ENCODE assay signal across 12 cellular contexts in genomic region chrX:72142094-72142843, GRCh38. TPM values are rescaled to one million over a fixed set of nuclear protein-coding genes. Genes with fewer than 3 reads are reported as not detected.
DNase-seq lines count a peak whose midpoint lies in the region; ATAC-seq and TF ChIP-seq lines count a peak whose summit lies in the region.
"Had no signal": no experiment of that assay in that cellular context is flagged by ENCODE, and none has a peak within 500 bp of the region (broad histone marks: within the 10 kb centered on the region; RNA-seq: fewer than 3 reads in every experiment).

No MANE protein-coding gene starts in this region.

- H3K36me3 ChIP-seq in esophagus muscularis mucosa = peaks cover 0 to 54% (median 22%) of the 10 kb centered on the region in 4 donors

- TF ChIP-seq CTCF in foreskin fibroblast (IDR thresholded peaks at IDR 0.05; ENCODE audit: low read depth, low read length) (no peak), esophagus muscularis mucosa (IDR thresholded peaks at IDR 0.05) (no peak)

- intact Hi-C loops in dendritic cell treated with granulocyte-macrophage colony-stimulating factor and Interleukin-4, amounts not matched to agents 40 ng/mL and 50 ng/mL, for 4 days (cut with micrococcal nuclease) = no loop called here
- intact Hi-C loops in esophagus muscularis mucosa (cut with DNase I) = no loop called here

- H3K4me3 Mint-ChIP-seq in dendritic cell treated with granulocyte-macrophage colony-stimulating factor and Interleukin-4, amounts not matched to agents 40 ng/mL and 50 ng/mL, for 4 days = no peak overlapping the region

- no peak for TF ChIP-seq EP300 in esophagus muscularis mucosa (IDR thresholded peaks at IDR 0.05)

- no peak overlapping the region for H3K4me3 ChIP-seq in foreskin fibroblast (ENCODE audit: low read depth in 1 of 2, low read length in 2 of 2)
- H3K4me3 ChIP-seq in esophagus muscularis mucosa = no peak overlapping the region

- WGBS in esophagus muscularis mucosa = 46% methylated on average over 8 of the region's 8 CpGs

- H3K27me3 Mint-ChIP-seq in dendritic cell treated with granulocyte-macrophage colony-stimulating factor and Interleukin-4, amounts not matched to agents 40 ng/mL and 50 ng/mL, for 4 days = no peaks in the 10 kb centered on the region

- no peak for TF ChIP-seq POLR2A in esophagus muscularis mucosa (IDR thresholded peaks at IDR 0.05; ENCODE audit: low read depth)

- DNase-seq in COLO668 (lab: John Stamatoyannopoulos, UW; ENCODE audit: unreplicated experiment) (peak; percentile 79), NCI-H1092 (lab: John Stamatoyannopoulos, UW) (peak; percentile 95), NCI-H446 treated with DMSO at 0.1 percent for 48 hours (lab: John Stamatoyannopoulos, UW) (peak; percentile 73), foreskin fibroblast (no peak), esophagus muscularis mucosa (ENCODE audit: extremely low spot score) (no peak), AG08395 (ENCODE audit: low spot score) (no peak)
- DNase-seq: activated CD4-positive, alpha-beta T cell treated with anti-CD3 and anti-CD28 coated beads for 4 hours; effector memory CD4-positive, alpha-beta T cell had no signal

- peaks cover 38% of the 10 kb centered on the region for H3K4me1 Mint-ChIP-seq in dendritic cell treated with granulocyte-macrophage colony-stimulating factor and Interleukin-4, amounts not matched to agents 40 ng/mL and 50 ng/mL, for 4 days (ENCODE audit: low read depth)

- no peaks in the 10 kb centered on the region for H3K9me3 Mint-ChIP-seq in dendritic cell treated with granulocyte-macrophage colony-stimulating factor and Interleukin-4, amounts not matched to agents 40 ng/mL and 50 ng/mL, for 4 days
- H3K9me3 Mint-ChIP-seq: activated naive CD4-positive, alpha-beta T cell treated with anti-CD3 and anti-CD28 coated beads, Interleukin-2, amount 50 U/mL, for 72 hours had no signal

- no peak for ATAC-seq in GM18861 (IDR thresholded peaks at IDR 0.05; ENCODE audit: unreplicated experiment)

- H3K27ac Mint-ChIP-seq in dendritic cell treated with granulocyte-macrophage colony-stimulating factor and Interleukin-4, amounts not matched to agents 40 ng/mL and 50 ng/mL, for 4 days = peak overlapping the region; percentile 45
- H3K27ac Mint-ChIP-seq: activated naive CD4-positive, alpha-beta T cell treated with anti-CD3 and anti-CD28 coated beads, Interleukin-2, amount 50 U/mL, for 72 hours had no signal

- peaks cover 34% of the 10 kb centered on the region for H3K36me3 Mint-ChIP-seq in dendritic cell treated with granulocyte-macrophage colony-stimulating factor and Interleukin-4, amounts not matched to agents 40 ng/mL and 50 ng/mL, for 4 days (ENCODE audit: low read depth)
- H3K36me3 Mint-ChIP-seq: activated naive CD4-positive, alpha-beta T cell treated with anti-CD3 and anti-CD28 coated beads, Interleukin-2, amount 50 U/mL, for 72 hours had no signal

- H3K27me3 ChIP-seq in esophagus muscularis mucosa = no peaks in the 10 kb centered on the region

- H3K27ac ChIP-seq in esophagus muscularis mucosa (replicated peaks in 1 of 4) = no peak overlapping the region
- H3K27ac ChIP-seq: RWPE1 had no signal

- H3K4me1 ChIP-seq in esophagus muscularis mucosa = no peaks in the 10 kb centered on the region

- no peaks in the 10 kb centered on the region for H3K9me3 ChIP-seq in esophagus muscularis mucosa

RNA-seq across cellular contexts. Expression of gene RTL5, which starts 10.6 kb away (rescaled TPM):
- 10 to 100 TPM in 3 of 4 donors, 1 to 10 TPM in 1; 8.0 to 19.8 (median 13.3) TPM for total RNA-seq in esophagus muscularis mucosa

RNA-seq across cellular contexts. Expression of gene PIN4, which starts 39.3 kb away (rescaled TPM):
- 10 to 100 TPM in 3 of 4 donors, 1 to 10 TPM in 1; 6.8 to 20.4 (median 11.5) TPM for total RNA-seq in esophagus muscularis mucosa

Comparison
In these comparisons a context has a peak if more than half of its experiments do, and no peak if none do; other contexts are left out.
1. DNase-seq: peak in COLO668 (single experiment), NCI-H1092 (single experiment) and NCI-H446 treated with DMSO at 0.1 percent for 48 hours (single experiment); none in foreskin fibroblast (0 of 2), esophagus muscularis mucosa (single experiment) and AG08395 (single experiment).